ENCODE assay signal across 17 cellular contexts in genomic region chr3:105513886-105514285, GRCh38.
A peak's percentile ranks its signal among the peaks of the same experiment; 100 is the strongest.
DNase-seq lines count a peak whose midpoint lies in the region; ATAC-seq and TF ChIP-seq lines count a peak whose summit lies in the region.
"Had no signal": no experiment of that assay in that cellular context is flagged by ENCODE, and none has a peak within 500 bp of the region (broad histone marks: within the 10 kb centered on the region; RNA-seq: fewer than 3 reads in every experiment).

No MANE protein-coding gene starts in this region.

- POLR2A ChIA-PET in IMR-90 (lab: Charles Lee; ENCODE audit: unreplicated experiment), result no interaction called here
- POLR2A ChIA-PET in naive thymus-derived CD8-positive, alpha-beta T cell (lab: Charles Lee), result no interaction called here

- DNase-seq in EL (peak; percentile 74), IMR-90 (no peak), glomerular visceral epithelial cell (ENCODE audit: extremely low spot score) (peak; percentile 16), globus pallidus (ENCODE audit: low spot score) (no peak), SKM-1 (lab: John Stamatoyannopoulos, UW; ENCODE audit: unreplicated experiment) (no peak)
- DNase-seq in naive thymus-derived CD8-positive, alpha-beta T cell, result no peak
- DNase-seq: AML-193; NCI-H1694 treated with DMSO at 0.1 percent for 48 hours; NCI-H748 treated with DMSO at 0.1 percent for 48 hours; NK-92 treated with Interleukin-12 subunit alpha and Interleukin-12 subunit beta, amount 100 ng/mL, for 24 hours; SHP77 had no signal

- peaks cover 18% of the 10 kb centered on the region for H3K4me1 Mint-ChIP-seq in stimulated activated memory B cell treated with anti-CD40 and anti-IgM and Interleukin-4, amounts not matched to agents 10 μg/mL and 1 μg/mL and 100 μg/mL, for 72 hours
- H3K4me1 Mint-ChIP-seq in naive thymus-derived CD8-positive, alpha-beta T cell, result peaks cover 0 to 3% (median 2%) of the 10 kb centered on the region in 4 donors

- H4K5ac ChIP-seq in IMR-90 (ENCODE audit: low read depth, low read length), result peak overlapping the region; percentile 64; the same call in 1 of the 2 replicates

- H3K14ac ChIP-seq in IMR-90 (replicated peaks; ENCODE audit: low read depth, low read length), result 0 out of 2 replicates have a peak overlapping the region, but pooled peaks have one; percentile 56

- H3K23ac ChIP-seq in IMR-90 (ENCODE audit: low read depth, low read length), result no peak overlapping the region

- no peak overlapping the region for H2BK15ac ChIP-seq in IMR-90 (ENCODE audit: low read depth, low read length)

- CTCF ChIA-PET in IMR-90 (lab: Yijun Ruan, JAX), result no interaction called here

- H3K4me2 ChIP-seq in IMR-90 (ENCODE audit: low read depth, low read length), result no peak overlapping the region; the same call in 1 of the 2 replicates

- no TSS peak for BruUV-seq in IMR-90 (replicated peaks; lab: Mats Ljungman, UMichigan)

- no peak overlapping the region for H2AK5ac ChIP-seq in IMR-90 (ENCODE audit: low read depth, low read length)

- ATAC-seq in IMR-90 (ENCODE audit: low read depth), result no peak
- ATAC-seq in stimulated activated memory B cell treated with anti-CD40 and anti-IgM and Interleukin-4, amounts not matched to agents 10 μg/mL and 1 μg/mL and 100 μg/mL, for 72 hours, result no peak
- ATAC-seq in naive thymus-derived CD8-positive, alpha-beta T cell, result no peak
- ATAC-seq: GM12878, K562 had no signal

- no peak overlapping the region for H2AFZ ChIP-seq in IMR-90 (replicated peaks; ENCODE audit: low read length, poor library complexity)

- peak overlapping the region; percentile 58; the same call in 1 of the 2 replicates for H2BK20ac ChIP-seq in IMR-90 (ENCODE audit: low read depth, low read length)

- H3K18ac ChIP-seq in IMR-90 (ENCODE audit: low read depth, low read length), result peak overlapping the region; percentile 35; the same call in 1 of the 2 replicates

- H3K27ac ChIP-seq in IMR-90 (ENCODE audit: insufficient read depth, low read length), result no peak overlapping the region
- H3K27ac ChIP-seq: SK-N-MC had no signal

- peak overlapping the region; percentile 55 for H3K27ac Mint-ChIP-seq in stimulated activated memory B cell treated with anti-CD40 and anti-IgM and Interleukin-4, amounts not matched to agents 10 μg/mL and 1 μg/mL and 100 μg/mL, for 72 hours
- no peak overlapping the region for H3K27ac Mint-ChIP-seq in naive thymus-derived CD8-positive, alpha-beta T cell
- H3K27ac Mint-ChIP-seq: CD14-positive monocyte had no signal

- WGBS in IMR-90 (ENCODE audit: extremely low coverage in 2 of 2, insufficient read length in 1 of 2), 2 experiments, result 100% methylated on average over 1 of the region's 2 CpGs; no CpG with 5 or more reads in 1 of the 2 experiments

- TF ChIP-seq RAD21 in IMR-90 (IDR thresholded peaks at IDR 0.05; ENCODE audit: low read length), result no peak

- no peak overlapping the region for H3K9ac ChIP-seq in IMR-90 (ENCODE audit: low read depth, low read length)

- no peak overlapping the region for H3K4me3 ChIP-seq in IMR-90 (ENCODE audit: insufficient read depth, low read depth, low read length)
- H3K4me3 ChIP-seq: GM12878, HAP-1, K562, SK-N-MC had no signal

- intact Hi-C loops in IMR-90 (cut with micrococcal nuclease), result loop anchor here (5.0 kb wide), 1 partner anchor 42 kb away; no protein-coding TSS in a partner anchor

- dilution Hi-C loops in IMR-90 (cut with HindIII; ENCODE audit: low sequenced_read_pairs, unreplicated experiment), result no loop called here

- peak overlapping the region; percentile 86 for H2BK5ac ChIP-seq in IMR-90 (ENCODE audit: low read depth, low read length, poor library complexity, severe bottlenecking)

- in situ Hi-C loops in IMR-90 (cut with MboI; ENCODE audit: low sequenced_read_pairs), result loop anchor here (5.0 to 10.0 kb wide), 2 partner anchors 137 to 1239 kb away; no protein-coding TSS in a partner anchor

- 0 out of 4 replicates have a peak overlapping the region, but pooled peaks of 1 of the 2 experiments have one; percentile 43 for H4K8ac ChIP-seq in IMR-90 (ENCODE audit: low read depth in 2 of 2, low read length in 2 of 2)

- H3K36me3 ChIP-seq in IMR-90 (ENCODE audit: control insufficient read depth, insufficient read depth, low read length), result no peaks in the 10 kb centered on the region
- H3K36me3 ChIP-seq: HAP-1 had no signal

- no peaks in the 10 kb centered on the region; the same call in 1 of the 2 replicates for H3K9me1 ChIP-seq in IMR-90 (ENCODE audit: insufficient read depth, low read length)

- H3K9me3 ChIP-seq in IMR-90 (ENCODE audit: control insufficient read depth, insufficient read depth, low read length), result no peaks in the 10 kb centered on the region
- H3K9me3 ChIP-seq: HAP-1 had no signal

- H3K79me1 ChIP-seq in IMR-90 (ENCODE audit: low read depth in 1 of 2, low read length in 2 of 2), result peaks cover 15 to 56% of the 10 kb centered on the region in 2 experiments

- H3K56ac ChIP-seq in IMR-90 (ENCODE audit: extremely low read depth, insufficient read depth, low read length), result no peak overlapping the region

- H3K9me3 Mint-ChIP-seq in stimulated activated memory B cell treated with anti-CD40 and anti-IgM and Interleukin-4, amounts not matched to agents 10 μg/mL and 1 μg/mL and 100 μg/mL, for 72 hours, result no peaks in the 10 kb centered on the region
- no peaks in the 10 kb centered on the region for H3K9me3 Mint-ChIP-seq in naive thymus-derived CD8-positive, alpha-beta T cell
- H3K9me3 Mint-ChIP-seq: CD14-positive monocyte had no signal

- peak overlapping the region; percentile 53; the same call in 1 of the 2 replicates for H2BK120ac ChIP-seq in IMR-90 (ENCODE audit: low read depth, low read length)

- no peak overlapping the region for H3K4ac ChIP-seq in IMR-90 (ENCODE audit: low read depth, low read length)

- H3K27me3 Mint-ChIP-seq in stimulated activated memory B cell treated with anti-CD40 and anti-IgM and Interleukin-4, amounts not matched to agents 10 μg/mL and 1 μg/mL and 100 μg/mL, for 72 hours, result no peaks in the 10 kb centered on the region
- H3K27me3 Mint-ChIP-seq in naive thymus-derived CD8-positive, alpha-beta T cell, result peaks cover 0 to 2% (median 0%) of the 10 kb centered on the region in 5 donors

- TF ChIP-seq CTCF in IMR-90 (conservative IDR thresholded peaks at IDR 0.05; ENCODE audit: low read depth, low read length), result no peak

- no peak overlapping the region for H3K4me3 Mint-ChIP-seq in stimulated activated memory B cell treated with anti-CD40 and anti-IgM and Interleukin-4, amounts not matched to agents 10 μg/mL and 1 μg/mL and 100 μg/mL, for 72 hours
- H3K4me3 Mint-ChIP-seq in naive thymus-derived CD8-positive, alpha-beta T cell, result no peak overlapping the region
- H3K4me3 Mint-ChIP-seq: CD14-positive monocyte had no signal

- H4K91ac ChIP-seq in IMR-90 (ENCODE audit: insufficient read depth, low read depth, low read length), result no peak overlapping the region

- H4K20me1 ChIP-seq in IMR-90 (ENCODE audit: insufficient read depth, low read length), result peaks cover 12% of the 10 kb centered on the region; the same call in 1 of the 2 replicates

- TF ChIP-seq POLR2A in IMR-90 (IDR thresholded peaks at IDR 0.05; ENCODE audit: low read depth, low read length), result no peak

- no peaks in the 10 kb centered on the region for H3K27me3 ChIP-seq in IMR-90 (ENCODE audit: control insufficient read depth, insufficient read depth, low read length)

- H3K36me3 Mint-ChIP-seq in stimulated activated memory B cell treated with anti-CD40 and anti-IgM and Interleukin-4, amounts not matched to agents 10 μg/mL and 1 μg/mL and 100 μg/mL, for 72 hours, result no peaks in the 10 kb centered on the region
- H3K36me3 Mint-ChIP-seq in naive thymus-derived CD8-positive, alpha-beta T cell, result no peaks in the 10 kb centered on the region
- H3K36me3 Mint-ChIP-seq: CD14-positive monocyte had no signal

- no peak overlapping the region for H2AK9ac ChIP-seq in IMR-90 (replicated peaks; ENCODE audit: low read depth, low read length, poor library complexity)

- peaks cover 5% of the 10 kb centered on the region; the same call in 1 of the 2 replicates for H3K4me1 ChIP-seq in IMR-90 (ENCODE audit: control insufficient read depth, insufficient read depth, low read length)
- H3K4me1 ChIP-seq: HAP-1 had no signal

TF ChIP-seq in IMR-90, 13 proteins besides CTCF, POLR2A, EP300 and RAD21:
- TF ChIP-seq RCOR1 (IDR thresholded peaks at IDR 0.05; ENCODE audit: insufficient replicate concordance, low read length) (no peak), RFX5 (IDR thresholded peaks at IDR 0.05; ENCODE audit: low read depth, low read length) (no peak), USF2 (IDR thresholded peaks at IDR 0.05; ENCODE audit: low read depth, low read length) (no peak), CHD1 (IDR thresholded peaks at IDR 0.05; ENCODE audit: low read depth, low read length) (no peak), FOS (IDR thresholded peaks at IDR 0.05; ENCODE audit: low read depth, low read length) (no peak), MAZ (IDR thresholded peaks at IDR 0.05; ENCODE audit: borderline replicate concordance, low read depth, low read length) (no peak), CEBPB (IDR thresholded peaks at IDR 0.05; ENCODE audit: low read depth, low read length) (no peak), ELK1 (IDR thresholded peaks at IDR 0.05; ENCODE audit: borderline replicate concordance, low read depth, low read length) (no peak), SMC3 (IDR thresholded peaks at IDR 0.05; ENCODE audit: low read depth, low read length) (no peak), BHLHE40 (IDR thresholded peaks at IDR 0.05; ENCODE audit: low read depth, low read length) (no peak), MAFK (IDR thresholded peaks at IDR 0.05; ENCODE audit: low read depth, low read length) (no peak)

Comparison
In these comparisons a context has a peak if more than half of its experiments do, and no peak if none do; other contexts are left out.
1. DNase-seq: peak in EL (single experiment) and glomerular visceral epithelial cell (single experiment); none in IMR-90 (single experiment), globus pallidus (single experiment), SKM-1 (single experiment) and naive thymus-derived CD8-positive, alpha-beta T cell (0 of 10).